Comparison of ENCODE assay signal across 8 cellular contexts in genomic region chr2:64645014-64645418, GRCh38. TPM values are rescaled to one million over a fixed set of nuclear protein-coding genes. Genes with fewer than 3 reads are reported as not detected.
A peak's percentile ranks its signal among the peaks of the same experiment; 100 is the strongest.
DNase-seq lines count a peak whose midpoint lies in the region; ATAC-seq and TF ChIP-seq lines count a peak whose summit lies in the region.

No MANE protein-coding gene starts in this region.

- DNase-seq in CD1c-positive myeloid dendritic cell (ENCODE audit: extremely low spot score): peak; percentile 32
- DNase-seq in HCEC 1CT: peak; percentile 71
- DNase-seq in NCI-H345 treated with DMSO at 0.1 percent for 48 hours (lab: John Stamatoyannopoulos, UW; ENCODE audit: unreplicated experiment): peak; percentile 58
- peak; percentile 57 for DNase-seq in glomerular visceral epithelial cell (ENCODE audit: extremely low spot score)
- peak; percentile 66 to 75 (median 70) for DNase-seq in ovary
- DNase-seq in stimulated activated CD8-positive, alpha-beta memory T cell treated with anti-CD3 and anti-CD28 coated beads, Interleukin-4, amount 100 ng/mL, for 48 hours: no peak

- no peak for TF ChIP-seq POLR2A in ovary (IDR thresholded peaks at IDR 0.05)

- peak; percentile 57 for ATAC-seq in activated T-helper 17 cell treated with anti-CD3 and anti-CD28 coated beads, Interleukin-2, amount 50 U/mL, for 72 hours (replicated peaks)
- no peak for ATAC-seq in HG03097 (IDR thresholded peaks at IDR 0.05; ENCODE audit: low FRiP score, unreplicated experiment)

- WGBS in ovary, 3 donors: 0 to 1% (median 0%) methylated on average over 17 of the region's 17 CpGs

- H3K27ac Mint-ChIP-seq in activated T-helper 17 cell treated with anti-CD3 and anti-CD28 coated beads, Interleukin-2, amount 50 U/mL, for 72 hours: peak overlapping the region; percentile 72

- H3K27ac ChIP-seq in ovary: peak overlapping the region; percentile 53 to 88

- H3K27me3 Mint-ChIP-seq in activated T-helper 17 cell treated with anti-CD3 and anti-CD28 coated beads, Interleukin-2, amount 50 U/mL, for 72 hours: no peaks in the 10 kb centered on the region

- H3K36me3 Mint-ChIP-seq in activated T-helper 17 cell treated with anti-CD3 and anti-CD28 coated beads, Interleukin-2, amount 50 U/mL, for 72 hours (ENCODE audit: low read depth): no peaks in the 10 kb centered on the region

- H3K36me3 ChIP-seq in ovary: no peaks in the 10 kb centered on the region

- H3K4me3 Mint-ChIP-seq in activated T-helper 17 cell treated with anti-CD3 and anti-CD28 coated beads, Interleukin-2, amount 50 U/mL, for 72 hours: peak overlapping the region; percentile 80

- intact Hi-C loops in ovary (cut with DNase I): loop anchor here in 2 of 4 donors (2.0 to 5.0 kb wide), 3 partner anchors 106 to 222 kb away; no protein-coding TSS in a partner anchor

- H3K4me1 Mint-ChIP-seq in activated T-helper 17 cell treated with anti-CD3 and anti-CD28 coated beads, Interleukin-2, amount 50 U/mL, for 72 hours: peaks cover 12% of the 10 kb centered on the region

- peak overlapping the region; percentile 46 for H3K4me3 ChIP-seq in ovary

- H3K4me1 ChIP-seq in ovary (ENCODE audit: insufficient read depth): peaks cover 22% of the 10 kb centered on the region

- H3K9me3 Mint-ChIP-seq in activated T-helper 17 cell treated with anti-CD3 and anti-CD28 coated beads, Interleukin-2, amount 50 U/mL, for 72 hours: no peaks in the 10 kb centered on the region

- no peaks in the 10 kb centered on the region for H3K9me3 ChIP-seq in ovary

- no peak for TF ChIP-seq CTCF in ovary (IDR thresholded peaks at IDR 0.05)

- no peak for TF ChIP-seq EP300 in ovary (IDR thresholded peaks at IDR 0.05)

- no peaks in the 10 kb centered on the region for H3K27me3 ChIP-seq in ovary

RNA-seq across cellular contexts. Expression of gene SERTAD2, which starts 8.7 kb away (rescaled TPM):
- 10 to 100 TPM; 11.5 to 30.7 TPM for total RNA-seq in activated T-helper 17 cell treated with anti-CD3 and anti-CD28 coated beads, Interleukin-2, amount 50 U/mL, for 72 hours
- total RNA-seq in ovary: 10 to 100 TPM; 11.0 to 26.8 (median 21.8) TPM
- polyA plus RNA-seq in ovary: 10 to 100 TPM in 1 of 2 donors, 1 to 10 TPM in 1; 9.9 to 20.8 TPM
